16 cellular contexts compared by ENCODE assay signal in the genomic region with DNA sequence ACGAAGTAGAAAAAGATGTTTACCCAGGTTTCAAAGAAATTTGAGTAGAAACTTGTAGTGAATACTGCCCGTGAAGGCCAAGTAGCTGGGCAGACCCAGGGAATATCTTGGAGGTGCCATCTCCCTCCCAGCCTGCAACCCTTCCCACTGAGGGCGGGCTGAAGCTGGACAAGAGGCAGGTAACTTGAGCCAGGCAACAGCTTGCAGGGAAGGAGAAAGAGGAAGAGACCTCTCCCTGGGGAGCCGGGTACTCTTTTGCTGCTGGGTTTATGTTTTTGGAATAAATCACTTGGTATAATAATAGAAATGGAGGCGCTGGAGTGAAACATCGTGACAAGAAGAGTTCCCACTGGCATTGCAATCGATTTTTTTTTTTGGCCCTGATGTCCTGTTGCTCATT.
"Had no signal": no experiment of that assay in that cellular context is flagged by ENCODE, and none has a peak within 500 bp of the region (broad histone marks: within the 10 kb centered on the region; RNA-seq: fewer than 3 reads in every experiment).

No MANE protein-coding gene starts in this region.

- H3K4me3 Mint-ChIP-seq: activated CD4-positive, alpha-beta T cell treated with anti-CD3 and anti-CD28 coated beads, Interleukin-2, amount 10 ng/mL, durations not matched to agents 7 days and 5 days; activated naive CD4-positive, alpha-beta T cell treated with anti-CD3 and anti-CD28 coated beads for 36 hours; activated T-helper 17 cell treated with anti-CD3 and anti-CD28 coated beads, Interleukin-2, amount 50 U/mL, for 72 hours had no signal

- H3K9me3 Mint-ChIP-seq: activated CD4-positive, alpha-beta T cell treated with anti-CD3 and anti-CD28 coated beads, Interleukin-2, amount 10 ng/mL, durations not matched to agents 7 days and 5 days; activated naive CD4-positive, alpha-beta T cell treated with anti-CD3 and anti-CD28 coated beads for 36 hours; activated T-helper 17 cell treated with anti-CD3 and anti-CD28 coated beads, Interleukin-2, amount 50 U/mL, for 72 hours had no signal

- ATAC-seq: activated T-helper 17 cell treated with anti-CD3 and anti-CD28 coated beads, Interleukin-2, amount 50 U/mL, for 72 hours; gastrocnemius medialis; stimulated activated naive CD8-positive, alpha-beta T cell treated with anti-CD3 and anti-CD28 coated beads, Interleukin-15, Interleukin-2, amounts not matched to agents 100 U/mL and 50 U/mL, for 24 hours had no signal

- H3K27ac Mint-ChIP-seq: activated CD4-positive, alpha-beta T cell treated with anti-CD3 and anti-CD28 coated beads, Interleukin-2, amount 10 ng/mL, durations not matched to agents 7 days and 5 days; activated naive CD4-positive, alpha-beta T cell treated with anti-CD3 and anti-CD28 coated beads for 36 hours; activated T-helper 17 cell treated with anti-CD3 and anti-CD28 coated beads, Interleukin-2, amount 50 U/mL, for 72 hours had no signal

- H3K4me1 Mint-ChIP-seq: activated CD4-positive, alpha-beta T cell treated with anti-CD3 and anti-CD28 coated beads, Interleukin-2, amount 10 ng/mL, durations not matched to agents 7 days and 5 days; activated T-helper 17 cell treated with anti-CD3 and anti-CD28 coated beads, Interleukin-2, amount 50 U/mL, for 72 hours had no signal

- DNase-seq: activated CD4-positive, alpha-beta T cell treated with anti-CD3 and anti-CD28 coated beads, Interleukin-2, amount 10 ng/mL, durations not matched to agents 7 days and 5 days; activated CD4-positive, CD25-positive, alpha-beta regulatory T cell; activated CD8-positive, alpha-beta memory T cell treated with anti-CD3 and anti-CD28 coated beads for 24 hours; activated naive CD4-positive, alpha-beta T cell treated with anti-CD3 and anti-CD28 coated beads for 36 hours; activated T-cell treated with anti-CD3 and anti-CD28 coated beads for 4 hours; central memory CD4-positive, alpha-beta T cell; cortex of kidney; effector CD8-positive, alpha-beta T cell; gastrocnemius medialis; kidney; left ventricle myocardium inferior; mesenchymal stem cell; sigmoid colon; stimulated activated naive CD8-positive, alpha-beta T cell treated with anti-CD3 and anti-CD28 coated beads, Interleukin-15, Interleukin-2, amounts not matched to agents 100 U/mL and 50 U/mL, for 24 hours; testis had no signal

- H3K4me3 ChIP-seq: gastrocnemius medialis, left ventricle myocardium inferior, sigmoid colon, testis had no signal

- H3K27ac ChIP-seq: gastrocnemius medialis, left ventricle myocardium inferior, sigmoid colon, testis had no signal
